10 cellular contexts compared by ENCODE assay signal in the genomic region with DNA sequence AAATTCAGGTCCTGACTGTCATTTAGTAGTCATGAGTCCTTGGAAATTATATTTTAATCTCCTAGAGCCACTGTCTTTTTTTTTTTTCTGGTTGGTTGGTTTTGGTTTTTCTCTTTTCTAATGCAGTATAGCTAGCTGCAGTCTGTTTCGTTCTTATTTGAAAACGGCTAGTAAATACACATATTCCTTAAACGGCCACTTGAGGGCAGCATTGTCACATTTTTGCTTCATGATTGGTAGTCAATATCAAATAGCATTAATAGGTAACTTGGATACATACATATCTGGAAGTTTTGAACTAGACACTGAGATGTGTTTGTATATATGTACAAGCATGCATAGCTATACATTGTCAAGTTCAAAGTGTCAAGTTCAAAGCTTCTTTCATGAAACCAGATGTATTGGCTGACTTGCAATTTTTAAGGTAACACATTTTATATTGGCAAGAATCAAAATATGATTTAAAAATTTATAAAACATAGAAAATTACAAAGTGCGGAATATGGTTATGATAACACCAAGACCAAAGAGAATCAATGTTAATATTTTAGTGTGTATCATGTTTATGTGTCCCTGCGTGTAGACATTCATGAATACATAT. TPM values are rescaled to one million over a fixed set of nuclear protein-coding genes. Genes with fewer than 3 reads are reported as not detected.
DNase-seq lines count a peak whose midpoint lies in the region; ATAC-seq and TF ChIP-seq lines count a peak whose summit lies in the region.
"Had no signal": no experiment of that assay in that cellular context is flagged by ENCODE, and none has a peak within 500 bp of the region (broad histone marks: within the 10 kb centered on the region; RNA-seq: fewer than 3 reads in every experiment).

No MANE protein-coding gene starts in this region.

- intact Hi-C loops in right lobe of liver (cut with DNase I), result no loop called here

- no peaks in the 10 kb centered on the region for H3K4me1 ChIP-seq in Loucy (ENCODE audit: insufficient read depth, low read length, poor library complexity, severe bottlenecking)
- H3K4me1 ChIP-seq in RWPE2 (ENCODE audit: insufficient read depth, poor library complexity, severe bottlenecking), result no peaks in the 10 kb centered on the region
- peaks cover 0 to 4% (median 0%) of the 10 kb centered on the region in 4 donors for H3K4me1 ChIP-seq in right lobe of liver
- H3K4me1 ChIP-seq: Caco-2 had no signal

- H3K9me2 ChIP-seq in Loucy (replicated peaks; ENCODE audit: low read depth, low read length), result no peaks in the 10 kb centered on the region

- no peak for TF ChIP-seq POLR2A in right lobe of liver (IDR thresholded peaks at IDR 0.05)

- peak overlapping the region; percentile 23; the same call in 1 of the 2 replicates for H2AFZ ChIP-seq in Loucy (ENCODE audit: low read length)

- H3K27ac ChIP-seq in RWPE2 (ENCODE audit: poor library complexity, severe bottlenecking) (no peak overlapping the region), right lobe of liver (no peak overlapping the region)

- no peak overlapping the region for H3K9ac ChIP-seq in Loucy (ENCODE audit: low read depth, low read length, poor library complexity, severe bottlenecking)

- 13% methylated on average over 5 of the region's 5 CpGs for WGBS in right lobe of liver (ENCODE audit: insufficient coverage, low coverage, low lambda C conversion rate, missing lambda C conversion rate)

- H3K27me3 ChIP-seq in Loucy (ENCODE audit: insufficient read depth, low read length, poor library complexity, severe bottlenecking), result no peaks in the 10 kb centered on the region
- H3K27me3 ChIP-seq in RWPE2 (ENCODE audit: insufficient read depth, poor library complexity, severe bottlenecking), result peaks cover 12% of the 10 kb centered on the region
- peaks cover 0 to 8% of the 10 kb centered on the region in 2 donors for H3K27me3 ChIP-seq in right lobe of liver

- DNase-seq in activated CD4-positive, CD25-positive, alpha-beta regulatory T cell treated with anti-CD3 and anti-CD28 coated beads, Interleukin-2, amount 50 U/mL, for 72 hours, result peak; percentile 45
- DNase-seq in RWPE2 (ENCODE audit: low spot score) (no peak), T47D (ENCODE audit: low read depth in 1 of 2, low spot score in 1 of 2) (peak; percentile 62 to 82), right lobe of liver (peak in 1 of 3 donors; percentile 68), NCI-H226 (no peak)
- peak in 4 of 6 experiments; percentile 1 to 35 (median 16) for DNase-seq in stimulated activated naive CD4-positive, alpha-beta T cell (lab: John Stamatoyannopoulos, UW)
- DNase-seq: activated naive CD8-positive, alpha-beta T cell treated with anti-CD3 and anti-CD28 coated beads, Interleukin-2, amount 10 ng/mL, durations not matched to agents 7 days and 5 days had no signal

- H3K79me2 ChIP-seq in Loucy (ENCODE audit: insufficient read depth, low read length), result no peaks in the 10 kb centered on the region

- ATAC-seq in activated CD4-positive, CD25-positive, alpha-beta regulatory T cell treated with anti-CD3 and anti-CD28 coated beads, Interleukin-2, amount 50 U/mL, for 24 hours, result no peak
- ATAC-seq in RWPE2 (ENCODE audit: low read depth) (no peak), right lobe of liver (peak; percentile 41 to 71 (median 69))

- H3K9me3 ChIP-seq in Loucy (ENCODE audit: insufficient read depth, low read depth, low read length), result no peaks in the 10 kb centered on the region
- H3K9me3 ChIP-seq in RWPE2 (ENCODE audit: severe bottlenecking), result no peaks in the 10 kb centered on the region
- H3K9me3 ChIP-seq in right lobe of liver, result no peaks in the 10 kb centered on the region

- H3K4me3 ChIP-seq in Loucy (ENCODE audit: low read length, poor library complexity, severe bottlenecking), result no peak overlapping the region
- no peak overlapping the region for H3K4me3 ChIP-seq in RWPE2 (ENCODE audit: severe bottlenecking)
- no peak overlapping the region for H3K4me3 ChIP-seq in right lobe of liver

- TF ChIP-seq CTCF in Loucy (conservative IDR thresholded peaks at IDR 0.05; ENCODE audit: low read length) (peak; percentile 88), RWPE2 (IDR thresholded peaks at IDR 0.05; ENCODE audit: poor library complexity, severe bottlenecking) (peak; percentile 94), right lobe of liver (IDR thresholded peaks at IDR 0.05) (peak; percentile 72 to 78 (median 74))

- no peaks in the 10 kb centered on the region for H3F3A ChIP-seq in Loucy (ENCODE audit: low read depth)

- no peak overlapping the region for H3K4me2 ChIP-seq in Loucy (ENCODE audit: low read depth, low read length, poor library complexity, severe bottlenecking)

- in situ Hi-C loops in T47D (cut with HindIII; ENCODE audit: low pct_unique_long_range_greater_than_20kb, low sequenced_read_pairs), result no loop called here

- H4K20me1 ChIP-seq in Loucy (ENCODE audit: insufficient read depth, low read length, poor library complexity, severe bottlenecking), result no peaks in the 10 kb centered on the region

- H3K36me3 ChIP-seq in Loucy (ENCODE audit: insufficient read depth, low read length), result no peaks in the 10 kb centered on the region
- no peaks in the 10 kb centered on the region for H3K36me3 ChIP-seq in RWPE2 (ENCODE audit: low read depth)
- no peaks in the 10 kb centered on the region for H3K36me3 ChIP-seq in right lobe of liver

RNA-seq across cellular contexts. Expression of a gene that starts 22.5 kb away (rescaled TPM):
- not detected for total RNA-seq in right lobe of liver
- total RNA-seq: activated naive CD8-positive, alpha-beta T cell treated with anti-CD3 and anti-CD28 coated beads, Interleukin-2, amount 10 ng/mL, durations not matched to agents 7 days and 5 days; Caco-2 had no signal

Comparison
In these comparisons a context has a peak if more than half of its experiments do, and no peak if none do; other contexts are left out.
1. DNase-seq: peak in activated CD4-positive, CD25-positive, alpha-beta regulatory T cell treated with anti-CD3 and anti-CD28 coated beads, Interleukin-2, amount 50 U/mL, for 72 hours (single experiment), T47D (2 of 2) and stimulated activated naive CD4-positive, alpha-beta T cell (4 of 6); none in RWPE2 (single experiment) and NCI-H226 (single experiment).
2. ATAC-seq: peak in right lobe of liver (4 of 4); none in activated CD4-positive, CD25-positive, alpha-beta regulatory T cell treated with anti-CD3 and anti-CD28 coated beads, Interleukin-2, amount 50 U/mL, for 24 hours (0 of 2) and RWPE2 (single experiment).
3. Peak in every context shown above with its lines, with median percentiles within 50 percentile points of each other: CTCF ChIP-seq.